1 cellular context compared by ENCODE assay signal in the genomic region with DNA sequence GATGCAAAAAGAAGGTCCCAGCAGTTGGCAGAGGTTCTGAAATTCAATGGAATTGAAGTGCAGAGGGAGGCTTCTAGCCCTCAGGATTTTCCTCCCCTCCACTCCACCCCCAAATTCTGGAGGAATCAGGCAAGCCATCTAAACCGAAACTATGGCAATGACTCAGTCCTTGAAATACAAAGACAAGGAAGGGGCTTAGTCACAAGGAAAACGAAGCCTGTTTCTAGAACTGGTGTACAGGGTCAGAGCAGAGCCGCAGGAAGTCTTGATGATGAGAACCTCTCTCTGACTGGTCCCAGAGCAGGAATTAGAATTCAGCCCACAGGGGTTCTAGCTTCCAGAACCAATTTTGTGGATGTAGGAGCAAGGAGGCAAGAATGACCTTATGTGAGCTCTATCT.
TF ChIP-seq lines count a peak whose summit lies in the region.

No MANE protein-coding gene starts in this region.

TF ChIP-seq in IMR-90, 13 proteins besides CTCF, POLR2A, EP300 and RAD21:
- TF ChIP-seq FOS (IDR thresholded peaks at IDR 0.05; ENCODE audit: low read depth, low read length) (peak; percentile 67), NFE2L2 (IDR thresholded peaks at IDR 0.05; ENCODE audit: low read depth, low read length) (peak; percentile 17; the same call in 1 of the 2 replicates), MAZ (IDR thresholded peaks at IDR 0.05; ENCODE audit: borderline replicate concordance, low read depth, low read length) (peak; percentile 57; the same call in 1 of the 2 replicates)
- TF ChIP-seq, protein P1, sequence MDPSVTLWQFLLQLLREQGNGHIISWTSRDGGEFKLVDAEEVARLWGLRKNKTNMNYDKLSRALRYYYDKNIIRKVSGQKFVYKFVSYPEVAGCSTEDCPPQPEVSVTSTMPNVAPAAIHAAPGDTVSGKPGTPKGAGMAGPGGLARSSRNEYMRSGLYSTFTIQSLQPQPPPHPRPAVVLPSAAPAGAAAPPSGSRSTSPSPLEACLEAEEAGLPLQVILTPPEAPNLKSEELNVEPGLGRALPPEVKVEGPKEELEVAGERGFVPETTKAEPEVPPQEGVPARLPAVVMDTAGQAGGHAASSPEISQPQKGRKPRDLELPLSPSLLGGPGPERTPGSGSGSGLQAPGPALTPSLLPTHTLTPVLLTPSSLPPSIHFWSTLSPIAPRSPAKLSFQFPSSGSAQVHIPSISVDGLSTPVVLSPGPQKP (IDR thresholded peaks at IDR 0.05; ENCODE audit: borderline replicate concordance, low read depth, low read length) = no peak
